In the genomic region with DNA sequence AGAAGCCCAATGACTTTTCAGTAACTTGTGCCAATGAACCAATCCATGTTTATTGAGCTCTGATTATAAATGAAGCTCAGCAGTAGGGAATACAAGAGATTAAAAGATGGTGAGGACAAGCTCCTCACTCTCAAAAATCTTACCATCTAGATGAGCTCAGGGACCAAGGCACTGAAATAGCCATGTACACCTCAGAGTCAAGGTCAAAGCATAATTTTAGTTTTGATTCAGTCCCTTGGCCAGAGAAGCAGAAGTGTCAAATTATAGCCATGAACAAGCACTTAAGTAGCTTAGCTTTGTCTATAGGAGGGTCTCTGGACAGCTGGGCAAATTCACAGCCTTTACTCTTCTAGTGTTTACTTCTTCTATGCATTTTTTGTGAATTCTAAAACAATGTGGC, we compare ENCODE assay signal across 18 cellular contexts.
"Had no signal": no experiment of that assay in that cellular context is flagged by ENCODE, and none has a peak within 500 bp of the region (broad histone marks: within the 10 kb centered on the region; RNA-seq: fewer than 3 reads in every experiment).

No MANE protein-coding gene starts in this region.

- H3K4me3 ChIP-seq: left lung, ovary, spleen, thoracic aorta, upper lobe of left lung had no signal

- H3K36me3 ChIP-seq: left lung, ovary, spleen, thoracic aorta, upper lobe of left lung had no signal

- FAIRE-seq: endometrium had no signal

- DNase-seq: activated CD4-positive, alpha-beta T cell treated with anti-CD3 and anti-CD28 coated beads for 48 hours; activated CD4-positive, CD25-positive, alpha-beta regulatory T cell; activated CD8-positive, alpha-beta T cell treated with anti-CD3 and anti-CD28 coated beads for 36 hours; activated effector memory CD4-positive, alpha-beta T cell treated with anti-CD3 and anti-CD28 coated beads, Interleukin-2, amount 50 U/mL, for 16 hours; activated naive CD4-positive, alpha-beta T cell treated with anti-CD3 and anti-CD28 coated beads, Interleukin-2, amount 50 U/mL, for 16 hours; activated T-cell treated with anti-CD3 and anti-CD28 coated beads, Interleukin-2, amount 50 U/mL, for 24 hours; aorta; cortex of kidney; left lung; naive thymus-derived CD4-positive, alpha-beta T cell; ovary; spleen; stimulated activated CD4-positive, alpha-beta T cell treated with anti-CD3 and anti-CD28 coated beads, Interleukin-4, amount 100 ng/mL, for 4 hours; upper lobe of left lung had no signal

- H3K27me3 ChIP-seq: left lung, ovary, spleen, upper lobe of left lung had no signal

- H3K4me1 ChIP-seq: left lung had no signal

- ATAC-seq: activated CD8-positive, alpha-beta T cell treated with anti-CD3 and anti-CD28 coated beads for 36 hours; naive thymus-derived CD4-positive, alpha-beta T cell; sciatic nerve; stimulated activated memory B cell treated with anti-CD40 and anti-IgM and Interleukin-4, amounts not matched to agents 10 μg/mL and 1 μg/mL and 100 μg/mL, for 72 hours had no signal

- H3K9me3 ChIP-seq: ovary, thoracic aorta had no signal

- H3K27ac ChIP-seq: left lung, ovary, spleen, thoracic aorta, upper lobe of left lung had no signal
